8 cellular contexts compared by ENCODE assay signal in the genomic region with DNA sequence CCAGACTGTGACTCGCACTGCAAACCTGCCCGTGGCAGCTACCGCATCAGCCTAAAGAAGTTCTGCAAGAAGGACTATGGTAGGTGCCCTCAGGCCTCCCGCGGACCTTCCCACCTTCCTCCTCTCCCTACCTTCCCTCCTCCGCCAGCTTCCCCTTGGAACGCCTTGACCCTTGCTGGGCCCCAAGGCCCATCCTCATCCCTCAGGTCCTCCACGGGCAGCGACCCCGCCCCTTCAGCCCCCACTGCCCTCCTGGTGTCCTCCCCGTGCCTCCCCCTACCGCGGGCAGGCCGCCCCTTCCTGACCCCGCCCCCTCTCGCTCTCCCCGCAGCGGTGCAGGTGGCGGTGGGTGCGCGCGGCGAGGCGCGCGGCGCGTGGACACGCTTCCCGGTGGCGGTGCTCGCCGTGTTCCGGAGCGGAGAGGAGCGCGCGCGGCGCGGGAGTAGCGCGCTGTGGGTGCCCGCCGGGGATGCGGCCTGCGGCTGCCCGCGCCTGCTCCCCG. TPM values are rescaled to one million over a fixed set of nuclear protein-coding genes. Genes with fewer than 3 reads are reported as not detected.
DNase-seq lines count a peak whose midpoint lies in the region; ATAC-seq, FAIRE-seq and TF ChIP-seq lines count a peak whose summit lies in the region.

No MANE protein-coding gene starts in this region.

- no peak overlapping the region for H2AFZ ChIP-seq in keratinocyte (ENCODE audit: control insufficient read depth, low read length)

- H4K20me1 ChIP-seq in BLaER1 (peaks cover 45% of the 10 kb centered on the region), keratinocyte (ENCODE audit: control insufficient read depth, extremely low read depth, insufficient read depth, low read length) (peaks cover 9% of the 10 kb centered on the region)

- peak overlapping the region; percentile 59 for H3K4me3 Mint-ChIP-seq in activated CD4-positive, alpha-beta T cell treated with anti-CD3 and anti-CD28 coated beads, Interleukin-2, amount 10 ng/mL, durations not matched to agents 7 days and 5 days

- H3K36me3 ChIP-seq in BLaER1 (peaks cover 9% of the 10 kb centered on the region), keratinocyte (ENCODE audit: control insufficient read depth in 2 of 2, extremely low read depth in 1 of 2, insufficient read depth in 2 of 2, low read length in 2 of 2) (no peaks in the 10 kb centered on the region)

- peaks cover 13% of the 10 kb centered on the region for H3K4me1 Mint-ChIP-seq in activated CD4-positive, alpha-beta T cell treated with anti-CD3 and anti-CD28 coated beads, Interleukin-2, amount 10 ng/mL, durations not matched to agents 7 days and 5 days

- H3K27me3 ChIP-seq in BLaER1 (no peaks in the 10 kb centered on the region), keratinocyte (ENCODE audit: control insufficient read depth, extremely low read depth, insufficient read depth, low read length) (peaks cover 28% of the 10 kb centered on the region)

- TF ChIP-seq POLR2A in H54 (IDR thresholded peaks at IDR 0.05; ENCODE audit: low read depth, low read length) = 0 out of 2 replicates have a peak, but pooled peaks have one; percentile 16

- FAIRE-seq in H54 (lab: Jason Lieb, UNC) (no peak), keratinocyte (lab: Jason Lieb, UNC) (no peak)

- no peaks in the 10 kb centered on the region for H3K9me3 Mint-ChIP-seq in activated CD4-positive, alpha-beta T cell treated with anti-CD3 and anti-CD28 coated beads, Interleukin-2, amount 10 ng/mL, durations not matched to agents 7 days and 5 days

- POLR2A ChIA-PET in activated CD4-positive, alpha-beta T cell treated with anti-CD3 and anti-CD28 coated beads, Interleukin-2, amount 10 ng/mL, durations not matched to agents 7 days and 5 days (lab: Charles Lee) = no interaction called here

- H3K27me3 Mint-ChIP-seq in activated CD4-positive, alpha-beta T cell treated with anti-CD3 and anti-CD28 coated beads, Interleukin-2, amount 10 ng/mL, durations not matched to agents 7 days and 5 days = peaks cover 34% of the 10 kb centered on the region

- no peak for ATAC-seq in GM18517 (IDR thresholded peaks at IDR 0.05; ENCODE audit: unreplicated experiment)

- H3K9me3 ChIP-seq in BLaER1 (no peaks in the 10 kb centered on the region), keratinocyte (ENCODE audit: control insufficient read depth, low read depth, low read length) (no peaks in the 10 kb centered on the region)

- no peak for DNase-seq in H54 (ENCODE audit: insufficient read length, low spot score)
- no peak for DNase-seq in activated CD4-positive, alpha-beta T cell treated with anti-CD3 and anti-CD28 coated beads, Interleukin-2, amount 10 ng/mL, durations not matched to agents 7 days and 5 days
- DNase-seq in keratinocyte (ENCODE audit: low read depth, low spot score) = no peak
- no peak for DNase-seq in T-helper 9 cell
- DNase-seq in NCI-H1105 treated with DMSO at 0.1 percent for 48 hours (lab: John Stamatoyannopoulos, UW) = no peak
- no peak for DNase-seq in germinal center (ENCODE audit: low spot score)

- CTCF ChIA-PET in activated CD4-positive, alpha-beta T cell treated with anti-CD3 and anti-CD28 coated beads, Interleukin-2, amount 10 ng/mL, durations not matched to agents 7 days and 5 days (lab: Charles Lee) = interaction anchor here (0.9 kb wide), 1 partner anchor 17 kb away, joined by 3 read pairs; no protein-coding TSS in a partner anchor

- H3K27ac ChIP-seq in BLaER1 (peak overlapping the region; percentile 99), keratinocyte (ENCODE audit: control insufficient read depth, insufficient read depth, low read length) (no peak overlapping the region)

- H3K4me1 ChIP-seq in BLaER1 (peaks cover 76% of the 10 kb centered on the region), keratinocyte (ENCODE audit: control insufficient read depth, extremely low read depth, insufficient read depth, low read length) (peaks cover 17% of the 10 kb centered on the region)

- H3K4me2 ChIP-seq in BLaER1 (peak overlapping the region; percentile 99), keratinocyte (ENCODE audit: control insufficient read depth, extremely low read depth, insufficient read depth, low read depth, low read length) (peak overlapping the region; percentile 27)

- no peak overlapping the region for H3K27ac Mint-ChIP-seq in activated CD4-positive, alpha-beta T cell treated with anti-CD3 and anti-CD28 coated beads, Interleukin-2, amount 10 ng/mL, durations not matched to agents 7 days and 5 days

- H3K4me3 ChIP-seq in BLaER1 (peak overlapping the region; percentile 98), keratinocyte (ENCODE audit: control insufficient read depth in 2 of 3, extremely low read depth in 1 of 3, insufficient read depth in 2 of 3, low read depth in 1 of 3, low read length in 3 of 3) (peak overlapping the region in 1 of 3 experiments; percentile 13)

- H3K79me2 ChIP-seq in keratinocyte (ENCODE audit: control insufficient read depth, insufficient read depth, low read length) = no peaks in the 10 kb centered on the region

- H3K9me1 ChIP-seq in keratinocyte (ENCODE audit: control insufficient read depth, extremely low read depth, insufficient read depth, low read length) = no peaks in the 10 kb centered on the region

- dilution Hi-C loops in keratinocyte (cut with MboI; ENCODE audit: extremely low pct_ligation_motif_present, low sequenced_read_pairs) = no loop called here

- no peak for TF ChIP-seq CTCF in keratinocyte (optimal IDR thresholded peaks at IDR 0.05 in 1 of 3, IDR thresholded peaks at IDR 0.05 in 1 of 3, conservative IDR thresholded peaks at IDR 0.05 in 1 of 3; ENCODE audit: extremely low read depth in 1 of 3, insufficient read depth in 2 of 3, low read length in 3 of 3)

- no peaks in the 10 kb centered on the region for H3K36me3 Mint-ChIP-seq in activated CD4-positive, alpha-beta T cell treated with anti-CD3 and anti-CD28 coated beads, Interleukin-2, amount 10 ng/mL, durations not matched to agents 7 days and 5 days (ENCODE audit: low read depth)

- H3K9ac ChIP-seq in BLaER1 (peak overlapping the region; percentile 98), keratinocyte (ENCODE audit: control insufficient read depth, extremely low read depth, insufficient read depth, low read length) (no peak overlapping the region)

RNA-seq across cellular contexts. Expression of gene TBC1D24, which starts 1.5 kb away (rescaled TPM):
- 1 to 10 TPM; 8.1 TPM for total RNA-seq in activated CD4-positive, alpha-beta T cell treated with anti-CD3 and anti-CD28 coated beads, Interleukin-2, amount 10 ng/mL, durations not matched to agents 7 days and 5 days
- polyA plus RNA-seq in keratinocyte = 2.4 to 3.6 TPM (median 3.0 TPM) in 3 replicates
- 0.49 TPM for polyA plus RNA-seq in keratinocyte (2011; ENCODE audit: low read depth)
- 2.9 and 3.1 TPM in 2 replicates for polyA plus RNA-seq in keratinocyte (2011; cell fraction: cytosol; rRNA removed)
- 8.8 and 10.1 TPM in 2 replicates for polyA plus RNA-seq in keratinocyte (2011; cell fraction: nucleus; rRNA removed)
- 1.6 and 4.4 TPM in 2 replicates for polyA plus RNA-seq in keratinocyte (2012; ENCODE audit: low replicate concordance)
- 6.2 to 9.5 TPM (median 7.9 TPM) in 3 replicates for polyA minus RNA-seq in keratinocyte
- 9.8 TPM for polyA minus RNA-seq in keratinocyte (2011; cell fraction: cytosol; rRNA and poly(A)+ RNA removed)
- 10.2 and 11.2 TPM in 2 replicates for polyA minus RNA-seq in keratinocyte (2011; cell fraction: nucleus; rRNA and poly(A)+ RNA removed)

RNA-seq across cellular contexts. Expression of gene NTN3, which starts 2.4 kb away (rescaled TPM):
- not detected for total RNA-seq in activated CD4-positive, alpha-beta T cell treated with anti-CD3 and anti-CD28 coated beads, Interleukin-2, amount 10 ng/mL, durations not matched to agents 7 days and 5 days
- polyA plus RNA-seq in keratinocyte = not detected in 3 replicates
- not detected for polyA plus RNA-seq in keratinocyte (2011; ENCODE audit: low read depth)
- 0.03 TPM in 1 of 2 replicates, not detected in the other for polyA plus RNA-seq in keratinocyte (2011; cell fraction: cytosol; rRNA removed)
- not detected in 2 replicates for polyA plus RNA-seq in keratinocyte (2011; cell fraction: nucleus; rRNA removed)
- polyA plus RNA-seq in keratinocyte (2012; ENCODE audit: low replicate concordance) = not detected in 2 replicates
- not detected in 3 replicates for polyA minus RNA-seq in keratinocyte
- not detected for polyA minus RNA-seq in keratinocyte (2011; cell fraction: cytosol; rRNA and poly(A)+ RNA removed)
- polyA minus RNA-seq in keratinocyte (2011; cell fraction: nucleus; rRNA and poly(A)+ RNA removed) = not detected in 2 replicates

RNA-seq across cellular contexts. Expression of gene TEDC2, which starts 13.6 kb away (rescaled TPM):
- 10 to 100 TPM; 15.5 to 21.4 TPM for total RNA-seq in activated CD4-positive, alpha-beta T cell treated with anti-CD3 and anti-CD28 coated beads, Interleukin-2, amount 10 ng/mL, durations not matched to agents 7 days and 5 days
- 2.4 to 2.8 TPM (median 2.7 TPM) in 3 replicates for polyA plus RNA-seq in keratinocyte
- polyA plus RNA-seq in keratinocyte (2011; ENCODE audit: low read depth) = not detected
- polyA plus RNA-seq in keratinocyte (2011; cell fraction: cytosol; rRNA removed) = 0.92 and 1.9 TPM in 2 replicates
- polyA plus RNA-seq in keratinocyte (2011; cell fraction: nucleus; rRNA removed) = 3.4 and 3.7 TPM in 2 replicates
- 0.56 and 4.8 TPM in 2 replicates for polyA plus RNA-seq in keratinocyte (2012; ENCODE audit: low replicate concordance)
- polyA minus RNA-seq in keratinocyte = 1.8 to 7.6 TPM (median 2.3 TPM) in 3 replicates
- 3.3 TPM for polyA minus RNA-seq in keratinocyte (2011; cell fraction: cytosol; rRNA and poly(A)+ RNA removed)
- polyA minus RNA-seq in keratinocyte (2011; cell fraction: nucleus; rRNA and poly(A)+ RNA removed) = 1.4 and 3.8 TPM in 2 replicates

RNA-seq across cellular contexts. Expression of gene ATP6V0C, which starts 40.3 kb away (rescaled TPM):
- 100 to 1,000 TPM; 103 to 111 TPM for total RNA-seq in activated CD4-positive, alpha-beta T cell treated with anti-CD3 and anti-CD28 coated beads, Interleukin-2, amount 10 ng/mL, durations not matched to agents 7 days and 5 days
- polyA plus RNA-seq in keratinocyte = 10.6 to 109 TPM (median 11.4 TPM) in 3 replicates
- polyA plus RNA-seq in keratinocyte (2011; ENCODE audit: low read depth) = 169 TPM
- polyA plus RNA-seq in keratinocyte (2011; cell fraction: cytosol; rRNA removed) = 40.0 and 100 TPM in 2 replicates
- 79.4 and 81.9 TPM in 2 replicates for polyA plus RNA-seq in keratinocyte (2011; cell fraction: nucleus; rRNA removed)
- 218 and 435 TPM in 2 replicates for polyA plus RNA-seq in keratinocyte (2012; ENCODE audit: low replicate concordance)
- 17.6 to 114 TPM (median 20.6 TPM) in 3 replicates for polyA minus RNA-seq in keratinocyte
- polyA minus RNA-seq in keratinocyte (2011; cell fraction: cytosol; rRNA and poly(A)+ RNA removed) = 241 TPM
- 36.1 and 43.0 TPM in 2 replicates for polyA minus RNA-seq in keratinocyte (2011; cell fraction: nucleus; rRNA and poly(A)+ RNA removed)

RNA-seq across cellular contexts. Expression of gene CCNF, which starts 44.2 kb away (rescaled TPM):
- total RNA-seq in activated CD4-positive, alpha-beta T cell treated with anti-CD3 and anti-CD28 coated beads, Interleukin-2, amount 10 ng/mL, durations not matched to agents 7 days and 5 days = 100 to 1,000 TPM in 1 of 2 experiments, 10 to 100 TPM in 1; 99.3 to 101 TPM
- polyA plus RNA-seq in keratinocyte = 1.3 to 8.3 TPM (median 3.5 TPM) in 3 replicates
- 0.45 TPM for polyA plus RNA-seq in keratinocyte (2011; ENCODE audit: low read depth)
- 1.7 and 2.2 TPM in 2 replicates for polyA plus RNA-seq in keratinocyte (2011; cell fraction: cytosol; rRNA removed)
- polyA plus RNA-seq in keratinocyte (2011; cell fraction: nucleus; rRNA removed) = 3.4 and 3.8 TPM in 2 replicates
- 1.5 and 8.4 TPM in 2 replicates for polyA plus RNA-seq in keratinocyte (2012; ENCODE audit: low replicate concordance)
- 5.1 to 27.4 TPM (median 15.6 TPM) in 3 replicates for polyA minus RNA-seq in keratinocyte
- 11.7 TPM for polyA minus RNA-seq in keratinocyte (2011; cell fraction: cytosol; rRNA and poly(A)+ RNA removed)
- 5.3 and 5.7 TPM in 2 replicates for polyA minus RNA-seq in keratinocyte (2011; cell fraction: nucleus; rRNA and poly(A)+ RNA removed)
